12 cellular contexts compared by ENCODE assay signal in genomic region chr4:876780-877179, GRCh38. TPM values are rescaled to one million over a fixed set of nuclear protein-coding genes. Genes with fewer than 3 reads are reported as not detected.
DNase-seq lines count a peak whose midpoint lies in the region; ATAC-seq and TF ChIP-seq lines count a peak whose summit lies in the region.
"Had no signal": no experiment of that assay in that cellular context is flagged by ENCODE, and none has a peak within 500 bp of the region (broad histone marks: within the 10 kb centered on the region; RNA-seq: fewer than 3 reads in every experiment).

No MANE protein-coding gene starts in this region.

- no peak overlapping the region for H3K4me3 Mint-ChIP-seq in activated CD4-positive, alpha-beta T cell treated with anti-CD3 and anti-CD28 coated beads for 36 hours
- no peak overlapping the region for H3K4me3 Mint-ChIP-seq in activated CD4-positive, alpha-beta T cell treated with anti-CD3 and anti-CD28 coated beads, Interleukin-2, amount 10 ng/mL, durations not matched to agents 7 days and 5 days
- H3K4me3 Mint-ChIP-seq: stimulated activated memory B cell treated with anti-CD40 and anti-IgM and Interleukin-4, amounts not matched to agents 10 μg/mL and 1 μg/mL and 100 μg/mL, for 72 hours had no signal

- no peaks in the 10 kb centered on the region for H3K4me1 ChIP-seq in psoas muscle

- CTCF ChIA-PET in activated CD4-positive, alpha-beta T cell treated with anti-CD3 and anti-CD28 coated beads for 36 hours (lab: Charles Lee), result interaction anchor here (0.7 to 1.9 kb wide), 2 partner anchors 56 to 676 kb away, joined by 3 to 8 read pairs; partner anchors contain the start of genes GAK and TMEM175
- CTCF ChIA-PET in activated CD4-positive, alpha-beta T cell treated with anti-CD3 and anti-CD28 coated beads, Interleukin-2, amount 10 ng/mL, durations not matched to agents 7 days and 5 days (lab: Charles Lee), result interaction anchor here (0.9 kb wide), 1 partner anchor 10 kb away, joined by 3 read pairs; no protein-coding TSS in a partner anchor

- H3K27ac Mint-ChIP-seq in activated CD4-positive, alpha-beta T cell treated with anti-CD3 and anti-CD28 coated beads for 36 hours, result no peak overlapping the region
- H3K27ac Mint-ChIP-seq in activated CD4-positive, alpha-beta T cell treated with anti-CD3 and anti-CD28 coated beads, Interleukin-2, amount 10 ng/mL, durations not matched to agents 7 days and 5 days, result no peak overlapping the region
- H3K27ac Mint-ChIP-seq: stimulated activated memory B cell treated with anti-CD40 and anti-IgM and Interleukin-4, amounts not matched to agents 10 μg/mL and 1 μg/mL and 100 μg/mL, for 72 hours had no signal

- H3K27me3 Mint-ChIP-seq in activated CD4-positive, alpha-beta T cell treated with anti-CD3 and anti-CD28 coated beads for 36 hours, result no peaks in the 10 kb centered on the region
- no peaks in the 10 kb centered on the region for H3K27me3 Mint-ChIP-seq in activated CD4-positive, alpha-beta T cell treated with anti-CD3 and anti-CD28 coated beads, Interleukin-2, amount 10 ng/mL, durations not matched to agents 7 days and 5 days
- H3K27me3 Mint-ChIP-seq: naive thymus-derived CD4-positive, alpha-beta T cell; stimulated activated memory B cell treated with anti-CD40 and anti-IgM and Interleukin-4, amounts not matched to agents 10 μg/mL and 1 μg/mL and 100 μg/mL, for 72 hours had no signal

- peak; percentile 30 for DNase-seq in activated CD4-positive, alpha-beta T cell treated with anti-CD3 and anti-CD28 coated beads for 36 hours
- no peak for DNase-seq in activated CD4-positive, alpha-beta T cell treated with anti-CD3 and anti-CD28 coated beads, Interleukin-2, amount 10 ng/mL, durations not matched to agents 7 days and 5 days
- DNase-seq in NAMALWA (ENCODE audit: low spot score) (peak; percentile 12), dermis blood vessel endothelial cell (peak; percentile 23), psoas muscle (no peak), NCI-H2196 (lab: John Stamatoyannopoulos, UW; ENCODE audit: unreplicated experiment) (no peak), NCI-H128 (lab: John Stamatoyannopoulos, UW; ENCODE audit: unreplicated experiment) (no peak)
- DNase-seq in activated CD4-positive, CD25-positive, alpha-beta regulatory T cell (lab: John Stamatoyannopoulos, UW), result no peak
- DNase-seq: naive thymus-derived CD4-positive, alpha-beta T cell; NCI-H345; SHP77 had no signal

- intact Hi-C loops in activated CD4-positive, alpha-beta T cell treated with anti-CD3 and anti-CD28 coated beads for 36 hours (cut with DNase I, micrococcal nuclease), result loop anchor here (5.0 kb wide), 2 partner anchors 94 to 134 kb away; no protein-coding TSS in a partner anchor
- intact Hi-C loops in psoas muscle (cut with DNase I), result no loop called here

- no peaks in the 10 kb centered on the region for H3K9me3 ChIP-seq in psoas muscle

- H3K36me3 ChIP-seq in psoas muscle (ENCODE audit: insufficient read depth in 1 of 2, low read depth in 1 of 2), result peaks cover 2 to 100% of the 10 kb centered on the region in 2 donors

- H3K9me3 Mint-ChIP-seq in activated CD4-positive, alpha-beta T cell treated with anti-CD3 and anti-CD28 coated beads for 36 hours (ENCODE audit: low read depth), result no peaks in the 10 kb centered on the region
- H3K9me3 Mint-ChIP-seq in activated CD4-positive, alpha-beta T cell treated with anti-CD3 and anti-CD28 coated beads, Interleukin-2, amount 10 ng/mL, durations not matched to agents 7 days and 5 days, result no peaks in the 10 kb centered on the region
- H3K9me3 Mint-ChIP-seq: stimulated activated memory B cell treated with anti-CD40 and anti-IgM and Interleukin-4, amounts not matched to agents 10 μg/mL and 1 μg/mL and 100 μg/mL, for 72 hours had no signal

- no peak overlapping the region for H3K4me3 ChIP-seq in psoas muscle

- ATAC-seq in activated CD4-positive, alpha-beta T cell treated with anti-CD3 and anti-CD28 coated beads for 36 hours, result no peak
- ATAC-seq in psoas muscle, result no peak
- ATAC-seq: naive thymus-derived CD4-positive, alpha-beta T cell; stimulated activated memory B cell treated with anti-CD40 and anti-IgM and Interleukin-4, amounts not matched to agents 10 μg/mL and 1 μg/mL and 100 μg/mL, for 72 hours had no signal

- H3K27ac ChIP-seq in psoas muscle, result no peak overlapping the region

- H3K36me3 Mint-ChIP-seq in activated CD4-positive, alpha-beta T cell treated with anti-CD3 and anti-CD28 coated beads for 36 hours (ENCODE audit: low read depth), result peaks cover 42% of the 10 kb centered on the region
- H3K36me3 Mint-ChIP-seq in activated CD4-positive, alpha-beta T cell treated with anti-CD3 and anti-CD28 coated beads, Interleukin-2, amount 10 ng/mL, durations not matched to agents 7 days and 5 days (ENCODE audit: low read depth), result peaks cover 56% of the 10 kb centered on the region

- POLR2A ChIA-PET in activated CD4-positive, alpha-beta T cell treated with anti-CD3 and anti-CD28 coated beads for 36 hours (lab: Charles Lee), result no interaction called here
- POLR2A ChIA-PET in activated CD4-positive, alpha-beta T cell treated with anti-CD3 and anti-CD28 coated beads, Interleukin-2, amount 10 ng/mL, durations not matched to agents 7 days and 5 days (lab: Charles Lee), result no interaction called here

- H3K27me3 ChIP-seq in psoas muscle (ENCODE audit: insufficient read depth in 3 of 3, low read length in 2 of 3), result no peaks in the 10 kb centered on the region

- WGBS in psoas muscle, 3 donors, result 90 to 93% (median 93%) methylated on average over 24 of the region's 24 CpGs

- TF ChIP-seq CTCF in psoas muscle (IDR thresholded peaks at IDR 0.05), result peak; percentile 12

- peaks cover 28% of the 10 kb centered on the region for H3K4me1 Mint-ChIP-seq in activated CD4-positive, alpha-beta T cell treated with anti-CD3 and anti-CD28 coated beads for 36 hours
- H3K4me1 Mint-ChIP-seq in activated CD4-positive, alpha-beta T cell treated with anti-CD3 and anti-CD28 coated beads, Interleukin-2, amount 10 ng/mL, durations not matched to agents 7 days and 5 days, result peaks cover 28% of the 10 kb centered on the region

RNA-seq across cellular contexts. Expression of gene CPLX1, which starts 50.9 kb away (rescaled TPM):
- total RNA-seq in activated CD4-positive, alpha-beta T cell treated with anti-CD3 and anti-CD28 coated beads for 36 hours, result under 1 TPM; 0.28 to 0.50 TPM
- under 1 TPM; 0.17 to 0.42 TPM for total RNA-seq in activated CD4-positive, alpha-beta T cell treated with anti-CD3 and anti-CD28 coated beads, Interleukin-2, amount 10 ng/mL, durations not matched to agents 7 days and 5 days
- 0.09 and 0.34 TPM in 2 replicates for total RNA-seq in dermis blood vessel endothelial cell
- 1 to 10 TPM; 1.3 to 1.6 (median 1.5) TPM for total RNA-seq in psoas muscle
- polyA plus RNA-seq in psoas muscle, result 1 to 10 TPM in 1 of 3 donors, under 1 TPM in 2; 0.44 to 2.3 (median 0.66) TPM

RNA-seq across cellular contexts. Expression of gene GAK, which starts 55.3 kb away (rescaled TPM):
- total RNA-seq in activated CD4-positive, alpha-beta T cell treated with anti-CD3 and anti-CD28 coated beads for 36 hours, result 10 to 100 TPM; 82.9 to 88.0 TPM
- total RNA-seq in activated CD4-positive, alpha-beta T cell treated with anti-CD3 and anti-CD28 coated beads, Interleukin-2, amount 10 ng/mL, durations not matched to agents 7 days and 5 days, result 100 to 1,000 TPM; 133 to 148 TPM
- 76.1 and 93.5 TPM in 2 replicates for total RNA-seq in dermis blood vessel endothelial cell
- total RNA-seq in psoas muscle, result 10 to 100 TPM; 20.9 to 46.7 (median 29.9) TPM
- 10 to 100 TPM; 25.7 to 55.8 (median 38.7) TPM for polyA plus RNA-seq in psoas muscle

RNA-seq across cellular contexts. Expression of gene TMEM175, which starts 55.5 kb away (rescaled TPM):
- total RNA-seq in activated CD4-positive, alpha-beta T cell treated with anti-CD3 and anti-CD28 coated beads for 36 hours, result 10 to 100 TPM; 15.2 to 17.3 TPM
- 10 to 100 TPM; 38.6 to 51.7 TPM for total RNA-seq in activated CD4-positive, alpha-beta T cell treated with anti-CD3 and anti-CD28 coated beads, Interleukin-2, amount 10 ng/mL, durations not matched to agents 7 days and 5 days
- 12.6 and 13.5 TPM in 2 replicates for total RNA-seq in dermis blood vessel endothelial cell
- total RNA-seq in psoas muscle, result 10 to 100 TPM; 11.7 to 15.3 (median 14.7) TPM
- 10 to 100 TPM in 2 of 3 donors, 1 to 10 TPM in 1; 8.7 to 23.9 (median 13.8) TPM for polyA plus RNA-seq in psoas muscle

Comparison
In these comparisons a context has a peak if more than half of its experiments do, and no peak if none do; other contexts are left out.
1. DNase-seq: peak in activated CD4-positive, alpha-beta T cell treated with anti-CD3 and anti-CD28 coated beads for 36 hours (single experiment), NAMALWA (single experiment) and dermis blood vessel endothelial cell (single experiment); none in activated CD4-positive, alpha-beta T cell treated with anti-CD3 and anti-CD28 coated beads, Interleukin-2, amount 10 ng/mL, durations not matched to agents 7 days and 5 days (single experiment), psoas muscle (0 of 2), NCI-H2196 (single experiment), NCI-H128 (single experiment) and activated CD4-positive, CD25-positive, alpha-beta regulatory T cell (0 of 4).
2. intact Hi-C loops: an anchor here in activated CD4-positive, alpha-beta T cell treated with anti-CD3 and anti-CD28 coated beads for 36 hours (5.0 kb wide); none called in psoas muscle.